8 cellular contexts compared by ENCODE assay signal in genomic region chr11:63573881-63574855, GRCh38. TPM values are rescaled to one million over a fixed set of nuclear protein-coding genes. Genes with fewer than 3 reads are reported as not detected.
DNase-seq lines count a peak whose midpoint lies in the region; ATAC-seq and TF ChIP-seq lines count a peak whose summit lies in the region.

No MANE protein-coding gene starts in this region.

- H3K27me3 Mint-ChIP-seq in CD4-positive, alpha-beta memory T cell = no peaks in the 10 kb centered on the region
- peaks cover 0 to 5% (median 0%) of the 10 kb centered on the region in 3 donors for H3K27me3 Mint-ChIP-seq in naive B cell

- ATAC-seq in GM21515 (IDR thresholded peaks at IDR 0.05; ENCODE audit: unreplicated experiment) = peak; percentile 60
- ATAC-seq in naive B cell (ENCODE audit: low read depth in 2 of 2) = peak; percentile 24 to 35
- ATAC-seq in GM21619 (IDR thresholded peaks at IDR 0.05; ENCODE audit: unreplicated experiment) = no peak
- no peak for ATAC-seq in GM18498 (IDR thresholded peaks at IDR 0.05; ENCODE audit: unreplicated experiment)

- no peak for TF ChIP-seq POLR2A in vagina (IDR thresholded peaks at IDR 0.05)

- H3K27ac ChIP-seq in CD4-positive, alpha-beta memory T cell (ENCODE audit: low read depth, low read length) = peak overlapping the region; percentile 36
- peak overlapping the region; percentile 3 for H3K27ac ChIP-seq in effector memory CD4-positive, alpha-beta T cell (ENCODE audit: insufficient read depth, low read length, poor library complexity, severe bottlenecking)
- H3K27ac ChIP-seq in vagina = peak overlapping the region; percentile 64

- H3K27me3 ChIP-seq in CD4-positive, alpha-beta memory T cell (ENCODE audit: insufficient read depth, low read length) = no peaks in the 10 kb centered on the region
- H3K27me3 ChIP-seq in effector memory CD4-positive, alpha-beta T cell (replicated peaks; ENCODE audit: control insufficient read depth, insufficient read depth, low read length, poor library complexity, severe bottlenecking) = no peaks in the 10 kb centered on the region
- H3K27me3 ChIP-seq in vagina = no peaks in the 10 kb centered on the region

- peak overlapping the region; percentile 25 to 98 (median 90) for H3K27ac Mint-ChIP-seq in CD4-positive, alpha-beta memory T cell
- peak overlapping the region in 5 of 6 donors; percentile 49 to 95 (median 93) for H3K27ac Mint-ChIP-seq in naive B cell

- POLR2A ChIA-PET in CD4-positive, alpha-beta memory T cell (lab: Charles Lee; ENCODE audit: partially characterized antibody) = interaction anchor here (1.1 to 2.1 kb wide), 6 partner anchors 10 to 43 kb away, joined by 3 to 15 read pairs (median 6); partner anchors contain the start of genes PLAAT2 and PLAAT4

- peaks cover 0 to 10% of the 10 kb centered on the region in 2 donors for H3K36me3 Mint-ChIP-seq in CD4-positive, alpha-beta memory T cell
- H3K36me3 Mint-ChIP-seq in naive B cell = no peaks in the 10 kb centered on the region

- H3K36me3 ChIP-seq in CD4-positive, alpha-beta memory T cell (ENCODE audit: insufficient read depth, low read length) = no peaks in the 10 kb centered on the region
- no peaks in the 10 kb centered on the region for H3K36me3 ChIP-seq in effector memory CD4-positive, alpha-beta T cell (ENCODE audit: control insufficient read depth, insufficient read depth, low read length)
- H3K36me3 ChIP-seq in vagina = no peaks in the 10 kb centered on the region

- DNase-seq in CD4-positive, alpha-beta memory T cell = peak in 4 of 5 donors; percentile 27 to 52 (median 34)
- DNase-seq in RPMI8226 = peak; percentile 84
- no peak for DNase-seq in effector memory CD4-positive, alpha-beta T cell
- no peak for DNase-seq in naive B cell
- DNase-seq in vagina (ENCODE audit: extremely low spot score in 2 of 2) = no peak

- H3K9me3 ChIP-seq in CD4-positive, alpha-beta memory T cell (ENCODE audit: control insufficient read depth in 1 of 2, low read length in 2 of 2) = no peaks in the 10 kb centered on the region
- H3K9me3 ChIP-seq in effector memory CD4-positive, alpha-beta T cell (ENCODE audit: control insufficient read depth, low read length) = no peaks in the 10 kb centered on the region
- no peaks in the 10 kb centered on the region for H3K9me3 ChIP-seq in vagina

- peaks cover 15% of the 10 kb centered on the region for H3K4me1 ChIP-seq in CD4-positive, alpha-beta memory T cell (ENCODE audit: insufficient read depth, low read length)
- peaks cover 5% of the 10 kb centered on the region for H3K4me1 ChIP-seq in effector memory CD4-positive, alpha-beta T cell (ENCODE audit: control insufficient read depth, insufficient read depth, low read length, poor library complexity, severe bottlenecking)
- peaks cover 21% of the 10 kb centered on the region for H3K4me1 ChIP-seq in vagina

- H3K4me1 Mint-ChIP-seq in CD4-positive, alpha-beta memory T cell = peaks cover 14 to 22% (median 19%) of the 10 kb centered on the region in 4 donors
- peaks cover 35 to 41% (median 41%) of the 10 kb centered on the region in 3 donors for H3K4me1 Mint-ChIP-seq in naive B cell

- CTCF ChIA-PET in CD4-positive, alpha-beta memory T cell (lab: Charles Lee; ENCODE audit: partially characterized antibody) = interaction anchor here (0.6 to 2.3 kb wide), 8 partner anchors 9 to 95 kb away, joined by 3 to 9 read pairs (median 5); partner anchors contain the start of gene PLAAT4

- peak overlapping the region; percentile 84 to 94 (median 89) for H3K4me3 Mint-ChIP-seq in CD4-positive, alpha-beta memory T cell
- peak overlapping the region; percentile 63 to 90 (median 80) for H3K4me3 Mint-ChIP-seq in naive B cell

- H3K4me3 ChIP-seq in CD4-positive, alpha-beta memory T cell (ENCODE audit: low read length in 2 of 2) = peak overlapping the region; percentile 4 to 34
- peak overlapping the region; percentile 35 for H3K4me3 ChIP-seq in effector memory CD4-positive, alpha-beta T cell (ENCODE audit: insufficient read depth, low read depth, low read length, poor library complexity, severe bottlenecking)
- H3K4me3 ChIP-seq in vagina = peak overlapping the region; percentile 21 to 26

- no peak for TF ChIP-seq CTCF in vagina (IDR thresholded peaks at IDR 0.05)

- intact Hi-C loops in CD4-positive, alpha-beta memory T cell (cut with micrococcal nuclease) = loop anchor here (5.0 kb wide), 1 partner anchor 38 kb away; the partner anchor contains the start of gene PLAAT3
- intact Hi-C loops in vagina (cut with DNase I) = no loop called here

- peaks cover 0 to 8% (median 3%) of the 10 kb centered on the region in 8 donors for H3K9me3 Mint-ChIP-seq in CD4-positive, alpha-beta memory T cell
- H3K9me3 Mint-ChIP-seq in naive B cell = peaks cover 0 to 7% (median 4%) of the 10 kb centered on the region in 7 donors

RNA-seq across cellular contexts. Expression of gene PLAAT2, which starts 11.0 kb away (rescaled TPM):
- total RNA-seq in CD4-positive, alpha-beta memory T cell = not detected
- polyA plus RNA-seq in CD4-positive, alpha-beta memory T cell = under 1 TPM in 1 of 2 donors, not detected in 1; 0.48 TPM
- polyA plus RNA-seq in naive B cell (ENCODE audit: low read depth in 6 of 6) = not detected
- total RNA-seq in vagina = not detected

RNA-seq across cellular contexts. Expression of gene PLAAT4, which starts 37.6 kb away (rescaled TPM):
- 100 to 1,000 TPM; 152 to 167 TPM for total RNA-seq in CD4-positive, alpha-beta memory T cell
- polyA plus RNA-seq in CD4-positive, alpha-beta memory T cell = 100 to 1,000 TPM; 387 to 416 TPM
- polyA plus RNA-seq in naive B cell (ENCODE audit: low read depth in 6 of 6) = 10 to 100 TPM; 31.7 to 72.1 (median 42.2) TPM
- total RNA-seq in vagina = 43.5 TPM

RNA-seq across cellular contexts. Expression of gene PLAAT3, which starts 40.1 kb away (rescaled TPM):
- total RNA-seq in CD4-positive, alpha-beta memory T cell = 1 to 10 TPM; 3.6 to 4.7 TPM
- 1 to 10 TPM; 7.4 to 9.2 TPM for polyA plus RNA-seq in CD4-positive, alpha-beta memory T cell
- under 1 TPM in 3 of 6 donors, not detected in 3; 0.21 to 0.40 (median 0.38) TPM for polyA plus RNA-seq in naive B cell (ENCODE audit: low read depth in 6 of 6)
- 17.2 TPM for total RNA-seq in vagina

Comparison
In these comparisons a context has a peak if more than half of its experiments do, and no peak if none do; other contexts are left out.
1. DNase-seq: peak in CD4-positive, alpha-beta memory T cell (4 of 5) and RPMI8226 (single experiment); none in effector memory CD4-positive, alpha-beta T cell (0 of 3), naive B cell (single experiment) and vagina (0 of 2).
2. H3K27ac ChIP-seq: peak in every context shown above with its lines; median percentile 64 in vagina; 36 in CD4-positive, alpha-beta memory T cell; 3 in effector memory CD4-positive, alpha-beta T cell.
3. ATAC-seq: peak in GM21515 (single experiment) and naive B cell (2 of 2); none in GM21619 (single experiment) and GM18498 (single experiment).
4. Peak in every context shown above with its lines, with median percentiles within 50 percentile points of each other: H3K4me3 ChIP-seq.